8 cellular contexts compared by ENCODE assay signal in the genomic region with DNA sequence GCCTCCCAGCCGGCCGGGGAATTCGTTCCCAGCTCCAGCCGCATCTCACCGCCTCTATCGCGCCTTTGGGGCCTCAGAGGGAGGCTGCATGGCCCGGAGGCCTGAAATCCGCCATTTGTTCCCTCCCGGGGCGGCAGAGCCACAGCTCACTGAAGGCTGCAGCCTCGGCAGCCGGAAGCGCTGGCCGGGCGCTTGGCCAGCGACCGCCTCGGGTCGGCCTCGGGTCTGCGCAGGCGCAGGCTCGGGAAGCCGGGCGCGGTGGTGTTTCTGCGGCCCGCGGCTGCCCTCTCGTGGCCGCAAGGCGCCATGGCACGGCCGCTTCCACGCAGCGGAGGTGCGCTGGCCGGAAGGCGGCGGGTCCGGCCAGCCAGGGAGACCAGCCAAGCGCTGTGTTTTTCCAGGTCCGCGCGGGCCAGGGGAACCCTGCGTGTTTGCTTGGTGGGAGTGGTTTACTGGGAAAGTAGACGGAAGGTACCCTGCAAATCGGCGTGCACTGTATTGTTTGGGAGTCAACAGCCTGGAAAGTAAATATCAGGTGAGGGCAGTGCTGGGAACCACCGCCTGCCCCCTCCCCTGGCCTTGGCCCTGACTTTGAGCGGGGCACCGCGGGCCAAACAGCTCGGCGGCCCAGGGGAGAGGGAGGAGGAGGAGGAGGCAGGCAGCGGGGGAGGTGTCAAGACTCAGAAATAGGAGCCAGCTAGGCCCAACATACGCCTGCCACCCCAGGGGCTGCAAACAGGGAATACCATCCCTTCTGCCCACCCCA. TPM values are rescaled to one million over a fixed set of nuclear protein-coding genes. Genes with fewer than 3 reads are reported as not detected.
DNase-seq lines count a peak whose midpoint lies in the region; ATAC-seq and TF ChIP-seq lines count a peak whose summit lies in the region.

No MANE protein-coding gene starts in this region.

- no peaks in the 10 kb centered on the region for H4K20me1 ChIP-seq in KMS-11 (ENCODE audit: insufficient read depth)

- H3K9me3 Mint-ChIP-seq in nephron progenitor cell, result peaks cover 7% of the 10 kb centered on the region
- no peaks in the 10 kb centered on the region for H3K9me3 Mint-ChIP-seq in stimulated activated naive CD8-positive, alpha-beta T cell treated with anti-CD3 and anti-CD28 coated beads, Interleukin-15, Interleukin-2, amounts not matched to agents 100 ng/mL and 50 ng/mL, for 24 hours

- peak; percentile 94 for DNase-seq in Daoy (ENCODE audit: low read depth)
- peak; percentile 97 for DNase-seq in RPMI8226
- peak; percentile 75 for DNase-seq in activated effector memory CD4-positive, alpha-beta T cell treated with Interleukin-2 at 50 U/mL for 16 hours
- DNase-seq in fibroblast of pulmonary artery (ENCODE audit: low read depth), result peak; percentile 85
- peak; percentile 96 for DNase-seq in nephron progenitor cell

- no peaks in the 10 kb centered on the region for H3K79me2 ChIP-seq in KMS-11 (ENCODE audit: insufficient read depth, low read depth)

- H3K36me3 Mint-ChIP-seq in nephron progenitor cell (ENCODE audit: low read depth), result peaks cover 10% of the 10 kb centered on the region
- H3K36me3 Mint-ChIP-seq in stimulated activated naive CD8-positive, alpha-beta T cell treated with anti-CD3 and anti-CD28 coated beads, Interleukin-15, Interleukin-2, amounts not matched to agents 100 ng/mL and 50 ng/mL, for 24 hours (ENCODE audit: low read depth), result no peaks in the 10 kb centered on the region

- H3K4me2 ChIP-seq in KMS-11, result peak overlapping the region; percentile 83

- TF ChIP-seq CTCF in KMS-11 (conservative IDR thresholded peaks at IDR 0.05; ENCODE audit: low read depth, low read length), result peak; percentile 97
- peak; percentile 48 for TF ChIP-seq CTCF in fibroblast of pulmonary artery (IDR thresholded peaks at IDR 0.05; ENCODE audit: low read length, missing control alignments)
- TF ChIP-seq CTCF in nephron progenitor cell (IDR thresholded peaks at IDR 0.05), result peak; percentile 98

- no peaks in the 10 kb centered on the region for H3K36me3 ChIP-seq in KMS-11 (ENCODE audit: insufficient read depth)

- peak overlapping the region; percentile 98 for H3K4me3 ChIP-seq in KMS-11 (IDR thresholded peaks at IDR 0.05; ENCODE audit: insufficient read depth, low read depth, low read length)
- peak overlapping the region; percentile 43 for H3K4me3 ChIP-seq in fibroblast of pulmonary artery (replicated peaks; ENCODE audit: low read depth, low read length)

- H3K4me1 ChIP-seq in KMS-11 (ENCODE audit: low read depth, poor library complexity, severe bottlenecking), result peaks cover 9% of the 10 kb centered on the region

- no peak overlapping the region for H3K27ac Mint-ChIP-seq in nephron progenitor cell
- H3K27ac Mint-ChIP-seq in stimulated activated naive CD8-positive, alpha-beta T cell treated with anti-CD3 and anti-CD28 coated beads, Interleukin-15, Interleukin-2, amounts not matched to agents 100 ng/mL and 50 ng/mL, for 24 hours, result peak overlapping the region; percentile 74

- H3K27me3 ChIP-seq in KMS-11 (ENCODE audit: insufficient read depth, low read depth), result no peaks in the 10 kb centered on the region

- peaks cover 61% of the 10 kb centered on the region for H3K27me3 Mint-ChIP-seq in nephron progenitor cell (ENCODE audit: low read depth, poor library complexity)
- peaks cover 23% of the 10 kb centered on the region for H3K27me3 Mint-ChIP-seq in stimulated activated naive CD8-positive, alpha-beta T cell treated with anti-CD3 and anti-CD28 coated beads, Interleukin-15, Interleukin-2, amounts not matched to agents 100 ng/mL and 50 ng/mL, for 24 hours

- H3K27ac ChIP-seq in KMS-11, result no peak overlapping the region

- H2AFZ ChIP-seq in KMS-11 (ENCODE audit: low read depth), result peak overlapping the region; percentile 99

- H3K4me1 Mint-ChIP-seq in nephron progenitor cell, result peaks cover 21% of the 10 kb centered on the region
- peaks cover 8% of the 10 kb centered on the region for H3K4me1 Mint-ChIP-seq in stimulated activated naive CD8-positive, alpha-beta T cell treated with anti-CD3 and anti-CD28 coated beads, Interleukin-15, Interleukin-2, amounts not matched to agents 100 ng/mL and 50 ng/mL, for 24 hours (ENCODE audit: low read depth)

- peak; percentile 89 for ATAC-seq in GM21737 (IDR thresholded peaks at IDR 0.05; ENCODE audit: unreplicated experiment)

- H3K4me3 Mint-ChIP-seq in nephron progenitor cell, result peak overlapping the region; percentile 84
- peak overlapping the region; percentile 81 for H3K4me3 Mint-ChIP-seq in stimulated activated naive CD8-positive, alpha-beta T cell treated with anti-CD3 and anti-CD28 coated beads, Interleukin-15, Interleukin-2, amounts not matched to agents 100 ng/mL and 50 ng/mL, for 24 hours

- H3K9ac ChIP-seq in KMS-11, result peak overlapping the region; percentile 72

RNA-seq across cellular contexts. Expression of gene CD34, which starts 52.7 kb away (rescaled TPM):
- total RNA-seq in Daoy (2014; rRNA removed; shearing (Covaris generic)), result not detected in 2 replicates

Comparison
In these comparisons a context has a peak if more than half of its experiments do, and no peak if none do; other contexts are left out.
1. CTCF ChIP-seq: peak in every context shown above with its lines; median percentile 98 in nephron progenitor cell; 97 in KMS-11; 48 in fibroblast of pulmonary artery.